14 cellular contexts compared by ENCODE assay signal in genomic region chr6:109722564-109723254, GRCh38. TPM values are rescaled to one million over a fixed set of nuclear protein-coding genes. Genes with fewer than 3 reads are reported as not detected.
A peak's percentile ranks its signal among the peaks of the same experiment; 100 is the strongest.
DNase-seq lines count a peak whose midpoint lies in the region; ATAC-seq and TF ChIP-seq lines count a peak whose summit lies in the region.
"Had no signal": no experiment of that assay in that cellular context is flagged by ENCODE, and none has a peak within 500 bp of the region (broad histone marks: within the 10 kb centered on the region; RNA-seq: fewer than 3 reads in every experiment).

No MANE protein-coding gene starts in this region.

- no peak for DNase-seq in CD8-positive, alpha-beta T cell
- no peak for DNase-seq in ascending aorta (ENCODE audit: low spot score in 2 of 2)
- peak in 1 of 2 donors; percentile 36 for DNase-seq in foreskin keratinocyte
- DNase-seq in suprapubic skin (ENCODE audit: low spot score in 2 of 2): no peak
- no peak for DNase-seq in HCEC 1CT
- DNase-seq in H9: no peak
- DNase-seq: CD4-positive, alpha-beta memory T cell; NCI-H1417 treated with DMSO at 0.1 percent for 48 hours; NCI-H1930; NCI-H345; NCI-H524 treated with DMSO at 0.1 percent for 48 hours had no signal

- no peak overlapping the region for H3T11ph ChIP-seq in H9 (ENCODE audit: low read length)

- peak overlapping the region; percentile 32 for H3K27ac Mint-ChIP-seq in CD8-positive, alpha-beta T cell
- H3K27ac Mint-ChIP-seq in H9: peak overlapping the region in 1 of 3 experiments; percentile 21; a peak in 1 of 7 replicates

- no peak overlapping the region for H3K4me2 ChIP-seq in H9 (ENCODE audit: insufficient read depth, insufficient read length, low read length)
- H3K4me2 ChIP-seq: KMS-11 had no signal

- TF ChIP-seq CTCF in CD8-positive, alpha-beta T cell (IDR thresholded peaks at IDR 0.05): no peak
- TF ChIP-seq CTCF in ascending aorta (IDR thresholded peaks at IDR 0.05): no peak
- TF ChIP-seq CTCF in foreskin keratinocyte (conservative IDR thresholded peaks at IDR 0.05): no peak
- TF ChIP-seq CTCF in suprapubic skin (IDR thresholded peaks at IDR 0.05): no peak
- no peak for TF ChIP-seq CTCF in H9 (conservative IDR thresholded peaks at IDR 0.05)

- H3K23ac ChIP-seq in H9 (ENCODE audit: insufficient read length, low read depth, low read length): no peak overlapping the region

- no peak overlapping the region for H3K14ac ChIP-seq in H9 (ENCODE audit: insufficient read depth, low read length)

- ATAC-seq in CD8-positive, alpha-beta T cell: no peak
- peak; percentile 24 for ATAC-seq in foreskin keratinocyte
- ATAC-seq in GM19455 (IDR thresholded peaks at IDR 0.05; ENCODE audit: unreplicated experiment): no peak

- no peaks in the 10 kb centered on the region for H3K79me2 ChIP-seq in H9 (ENCODE audit: insufficient read depth, low read length)

- no peak overlapping the region for H2BK5ac ChIP-seq in H9 (ENCODE audit: insufficient read length, low read length)

- no peak overlapping the region for H2BK20ac ChIP-seq in H9 (ENCODE audit: low read depth, low read length, poor library complexity, severe bottlenecking)

- POLR2A ChIA-PET in CD8-positive, alpha-beta T cell (lab: Charles Lee): no interaction called here

- no peak overlapping the region for H3K4ac ChIP-seq in H9 (ENCODE audit: low read depth, low read length)

- peaks cover 4% of the 10 kb centered on the region for H3K9me3 Mint-ChIP-seq in CD8-positive, alpha-beta T cell
- H3K9me3 Mint-ChIP-seq in H9: peaks cover 3 to 9% of the 10 kb centered on the region in 2 experiments

- no peaks in the 10 kb centered on the region for H3K79me1 ChIP-seq in H9 (ENCODE audit: insufficient read depth, low read depth, low read length, poor library complexity, severe bottlenecking)

- no peaks in the 10 kb centered on the region for H3K23me2 ChIP-seq in H9 (ENCODE audit: insufficient read length, low read depth, low read length, poor library complexity, severe bottlenecking)

- H4K91ac ChIP-seq in H9 (ENCODE audit: insufficient read length, low read depth, low read length): no peak overlapping the region

- H3K4me3 ChIP-seq in CD8-positive, alpha-beta T cell (ENCODE audit: low read depth, low read length): no peak overlapping the region
- H3K4me3 ChIP-seq in ascending aorta: no peak overlapping the region
- no peak overlapping the region for H3K4me3 ChIP-seq in suprapubic skin

- no peak overlapping the region for H2AK5ac ChIP-seq in H9 (ENCODE audit: insufficient read length, low read length)

- WGBS in suprapubic skin: 56% methylated on average over 3 of the region's 3 CpGs
- WGBS in H9 (ENCODE audit: extremely low coverage, insufficient read length, low lambda C conversion rate): no CpG with 5 or more reads among the region's 3 CpGs

- no peak overlapping the region for H3K18ac ChIP-seq in H9 (ENCODE audit: insufficient read length, low read depth, low read length)

- peaks cover 6% of the 10 kb centered on the region for H3K36me3 ChIP-seq in CD8-positive, alpha-beta T cell (ENCODE audit: insufficient read depth, low read length)
- H3K36me3 ChIP-seq in ascending aorta (peaks cover 0 to 9% of the 10 kb centered on the region in 2 donors), suprapubic skin (peaks cover 12% of the 10 kb centered on the region)

- intact Hi-C loops in CD8-positive, alpha-beta T cell (cut with DNase I, micrococcal nuclease): no loop called here
- intact Hi-C loops in ascending aorta (cut with DNase I): no loop called here

- no peaks in the 10 kb centered on the region for H3K4me1 ChIP-seq in CD8-positive, alpha-beta T cell (ENCODE audit: insufficient read depth, low read length)
- H3K4me1 ChIP-seq in ascending aorta: peaks cover 0 to 17% of the 10 kb centered on the region in 2 donors
- H3K4me1 ChIP-seq in foreskin keratinocyte: no peaks in the 10 kb centered on the region
- H3K4me1 ChIP-seq in suprapubic skin: peaks cover 4% of the 10 kb centered on the region
- no peaks in the 10 kb centered on the region for H3K4me1 ChIP-seq in H9 (ENCODE audit: insufficient read depth, low read length)

- H3K4me3 Mint-ChIP-seq in CD8-positive, alpha-beta T cell: no peak overlapping the region
- no peak overlapping the region for H3K4me3 Mint-ChIP-seq in H9
- H3K4me3 Mint-ChIP-seq: CD4-positive, alpha-beta memory T cell had no signal

- no peak overlapping the region for H2BK120ac ChIP-seq in H9 (ENCODE audit: low read depth, low read length, poor library complexity, severe bottlenecking)

- H3K27me3 ChIP-seq in CD8-positive, alpha-beta T cell (ENCODE audit: insufficient read depth, low read length): no peaks in the 10 kb centered on the region
- no peaks in the 10 kb centered on the region for H3K27me3 ChIP-seq in ascending aorta
- H3K27me3 ChIP-seq in foreskin keratinocyte: no peaks in the 10 kb centered on the region
- H3K27me3 ChIP-seq in suprapubic skin: no peaks in the 10 kb centered on the region
- no peaks in the 10 kb centered on the region for H3K27me3 ChIP-seq in H9 (ENCODE audit: insufficient read depth, low read length)

- H2AFZ ChIP-seq in H9 (ENCODE audit: low read length): no peak overlapping the region

- H2BK15ac ChIP-seq in H9 (ENCODE audit: low read depth, low read length): no peak overlapping the region

- TF ChIP-seq EP300 in suprapubic skin (IDR thresholded peaks at IDR 0.05): no peak

- no peaks in the 10 kb centered on the region for H3K27me3 Mint-ChIP-seq in CD8-positive, alpha-beta T cell (ENCODE audit: low read depth)
- H3K27me3 Mint-ChIP-seq in H9 (ENCODE audit: low read depth): no peaks in the 10 kb centered on the region
- H3K27me3 Mint-ChIP-seq: CD4-positive, alpha-beta memory T cell had no signal

- H3K27ac ChIP-seq in CD8-positive, alpha-beta T cell (ENCODE audit: low read depth, low read length): no peak overlapping the region
- H3K27ac ChIP-seq in ascending aorta (peak overlapping the region; percentile 82), foreskin keratinocyte (no peak overlapping the region), suprapubic skin (peak overlapping the region; percentile 20), H9 (ENCODE audit: insufficient read length, low read depth, low read length) (no peak overlapping the region)
- H3K27ac ChIP-seq: HL-60, KMS-11 had no signal

- H2BK12ac ChIP-seq in H9 (ENCODE audit: insufficient read length, low read depth, low read length): no peak overlapping the region

- no peak overlapping the region for H4K8ac ChIP-seq in H9 (replicated peaks; ENCODE audit: insufficient read length, low read depth, low read length)

- no peaks in the 10 kb centered on the region for H4K20me1 ChIP-seq in H9 (ENCODE audit: control insufficient read depth, insufficient read depth, insufficient read length)

- CTCF ChIA-PET in CD8-positive, alpha-beta T cell (lab: Charles Lee): interaction anchor here (1.6 to 2.3 kb wide), 2 partner anchors 18 to 317 kb away, joined by 5 to 9 read pairs; no protein-coding TSS in a partner anchor

- H3K9me3 ChIP-seq in CD8-positive, alpha-beta T cell (ENCODE audit: low read length): no peaks in the 10 kb centered on the region
- no peaks in the 10 kb centered on the region for H3K9me3 ChIP-seq in ascending aorta
- no peaks in the 10 kb centered on the region for H3K9me3 ChIP-seq in suprapubic skin
- no peaks in the 10 kb centered on the region for H3K9me3 ChIP-seq in H9 (ENCODE audit: control insufficient read depth, low read depth, low read length)

- no peaks in the 10 kb centered on the region for H3K4me1 Mint-ChIP-seq in CD8-positive, alpha-beta T cell (ENCODE audit: low read depth)
- peaks cover 5 to 12% of the 10 kb centered on the region in 2 experiments; a peak in 2 of 4 replicates for H3K4me1 Mint-ChIP-seq in H9

- H3K56ac ChIP-seq in H9 (ENCODE audit: insufficient read length, low read depth, low read length): no peak overlapping the region

- no peak overlapping the region for H3K9ac ChIP-seq in H9 (ENCODE audit: extremely low read depth, insufficient read length, low read length)
- H3K9ac ChIP-seq: KMS-11 had no signal

- TF ChIP-seq POLR2A in suprapubic skin (IDR thresholded peaks at IDR 0.05): no peak

- H4K5ac ChIP-seq in H9 (ENCODE audit: insufficient read length, low read depth, low read length): no peak overlapping the region

- peaks cover 72% of the 10 kb centered on the region for H3K36me3 Mint-ChIP-seq in CD8-positive, alpha-beta T cell
- H3K36me3 Mint-ChIP-seq in H9 (ENCODE audit: insufficient read depth in 1 of 3, low read depth in 3 of 3): peaks cover 11 to 32% (median 31%) of the 10 kb centered on the region in 3 experiments

RNA-seq across cellular contexts. Expression of gene FIG4, which starts 31.6 kb away (rescaled TPM):
- total RNA-seq in CD8-positive, alpha-beta T cell: 1 to 10 TPM; 2.3 TPM
- total RNA-seq in ascending aorta: 27.9 TPM
- total RNA-seq in foreskin keratinocyte: 7.7 and 8.7 TPM in 2 replicates
- polyA plus RNA-seq in foreskin keratinocyte: 4.7 and 4.9 TPM in 2 replicates
- 10 to 100 TPM in 3 of 4 donors, 1 to 10 TPM in 1; 7.9 to 17.5 (median 11.7) TPM for total RNA-seq in suprapubic skin
- 23.1 and 23.5 TPM in 2 replicates for total RNA-seq in H9 (2021)

RNA-seq across cellular contexts. Expression of gene AK9, which starts 31.7 kb away (rescaled TPM):
- total RNA-seq in CD8-positive, alpha-beta T cell: 1 to 10 TPM; 5.1 to 6.5 TPM
- total RNA-seq in ascending aorta: 0.75 TPM
- 0.71 and 1.4 TPM in 2 replicates for total RNA-seq in foreskin keratinocyte
- polyA plus RNA-seq in foreskin keratinocyte: 0.37 and 0.50 TPM in 2 replicates
- 1 to 10 TPM; 3.1 to 9.5 (median 6.3) TPM for total RNA-seq in suprapubic skin
- total RNA-seq in H9 (2021): 2.3 and 3.0 TPM in 2 replicates

Comparison
In these comparisons a context has a peak if more than half of its experiments do, and no peak if none do; other contexts are left out.
1. H3K27ac ChIP-seq: peak in ascending aorta (2 of 2) and suprapubic skin (single experiment); none in CD8-positive, alpha-beta T cell (single experiment), foreskin keratinocyte (single experiment) and H9 (single experiment).